ENCODE assay signal across 1 cellular context in genomic region chr11:72680624-72681158, GRCh38.
TF ChIP-seq lines count a peak whose summit lies in the region.

No MANE protein-coding gene starts in this region.

TF ChIP-seq in HepG2, 621 proteins besides CTCF, POLR2A, EP300 and RAD21 (continued from another document):
- TF ChIP-seq CEBPZ (IDR thresholded peaks at IDR 0.05; ENCODE audit: low read length) = no peak
- no peak for TF ChIP-seq ZNF207 (IDR thresholded peaks at IDR 0.05; ENCODE audit: borderline replicate concordance)
- no peak for TF ChIP-seq MTF1 (CRISPR knock-in tag; IDR thresholded peaks at IDR 0.05)
- no peak for TF ChIP-seq ZFAT (CRISPR knock-in tag; conservative IDR thresholded peaks at IDR 0.05)
- TF ChIP-seq AGO2 (optimal IDR thresholded peaks at IDR 0.05; ENCODE audit: low read depth, low read length) = peak; percentile 41
- TF ChIP-seq ZNF768 (CRISPR knock-in tag; IDR thresholded peaks at IDR 0.05) = peak; percentile 95
- TF ChIP-seq POLR2G (IDR thresholded peaks at IDR 0.05; ENCODE audit: low read depth, low read length) = peak; percentile 41
- no peak for TF ChIP-seq PRMT3 (CRISPR knock-in tag; IDR thresholded peaks at IDR 0.05; ENCODE audit: borderline replicate concordance, low read depth)
- TF ChIP-seq ZNF142 (CRISPR knock-in tag; IDR thresholded peaks at IDR 0.05) = no peak
- no peak for TF ChIP-seq ZSCAN5A (CRISPR knock-in tag; IDR thresholded peaks at IDR 0.05; ENCODE audit: borderline replicate concordance)
